ENCODE assay signal across 18 cellular contexts in the genomic region with DNA sequence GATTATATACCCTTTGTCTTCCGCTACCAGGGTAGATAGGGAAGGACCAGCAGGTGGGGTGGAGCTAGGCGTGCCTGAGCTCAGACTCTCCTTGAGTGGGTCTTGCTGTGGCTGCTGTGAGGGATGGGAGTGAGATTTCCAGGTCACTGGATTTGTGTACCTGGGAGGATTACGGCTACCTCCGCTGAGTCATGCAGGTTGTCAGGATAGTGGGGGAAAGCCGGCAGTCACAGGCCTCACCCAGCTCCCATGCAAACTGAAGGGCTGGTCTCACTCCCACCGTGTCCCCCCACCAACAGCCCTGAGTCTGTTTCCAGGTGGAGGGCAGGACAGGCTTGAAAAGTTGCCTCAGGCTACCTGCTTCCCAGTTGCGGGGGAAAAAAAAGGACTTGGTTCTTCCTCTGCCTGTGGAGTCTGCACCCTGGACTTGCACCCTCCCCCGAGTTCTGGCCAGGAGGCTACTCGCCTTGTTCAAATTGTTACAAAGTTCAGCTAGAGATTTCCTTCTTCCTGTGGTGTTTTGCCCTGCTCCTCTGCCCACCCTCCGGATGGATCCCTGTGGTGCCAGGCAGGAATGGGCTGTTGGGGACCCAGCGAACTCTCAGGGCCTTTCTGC.
DNase-seq lines count a peak whose midpoint lies in the region; ATAC-seq, FAIRE-seq and TF ChIP-seq lines count a peak whose summit lies in the region.
"Had no signal": no experiment of that assay in that cellular context is flagged by ENCODE, and none has a peak within 500 bp of the region (broad histone marks: within the 10 kb centered on the region; RNA-seq: fewer than 3 reads in every experiment).

No MANE protein-coding gene starts in this region.

- BruUV-seq in HepG2 (replicated peaks; lab: Mats Ljungman, UMichigan), result no TSS peak

- H2AK5ac ChIP-seq in mesendoderm (ENCODE audit: low read length), result no peak overlapping the region

- CTCF ChIA-PET in HepG2 (lab: Yijun Ruan, JAX; ENCODE audit: low intra/inter-chr PET ratio, low total read pairs), result no interaction called here

- TF ChIP-seq CTCF in HepG2 (CRISPR knock-in tag; IDR thresholded peaks at IDR 0.05) (no peak), right lobe of liver (IDR thresholded peaks at IDR 0.05) (no peak), WERI-Rb-1 (IDR thresholded peaks at IDR 0.05; ENCODE audit: low read depth, low read length) (no peak)

- H3K4me1 ChIP-seq in HepG2 (ENCODE audit: insufficient read depth, low read length) (peaks cover 11% of the 10 kb centered on the region), right lobe of liver (no peaks in the 10 kb centered on the region), mesendoderm (ENCODE audit: control insufficient read depth, low read depth, low read length) (no peaks in the 10 kb centered on the region)
- H3K4me1 ChIP-seq: SJCRH30 had no signal

- ATAC-seq in HepG2, result peak; percentile 61
- no peak for ATAC-seq in right lobe of liver
- ATAC-seq in GM18502 (IDR thresholded peaks at IDR 0.05; ENCODE audit: poor library complexity, unreplicated experiment), result no peak
- ATAC-seq in GM21825 (IDR thresholded peaks at IDR 0.05; ENCODE audit: unreplicated experiment), result no peak
- ATAC-seq: HCT116 had no signal

- H4K20me1 ChIP-seq in HepG2 (ENCODE audit: insufficient read depth, low read length), result no peaks in the 10 kb centered on the region
- H4K20me1 ChIP-seq: BLaER1 had no signal

- no peak overlapping the region for H2BK15ac ChIP-seq in mesendoderm (replicated peaks; ENCODE audit: low read depth)

- H2AFZ ChIP-seq in HepG2 (ENCODE audit: low read length), result no peak overlapping the region

- POLR2A ChIA-PET in HepG2 (lab: Yijun Ruan, JAX), result no interaction called here

- no peaks in the 10 kb centered on the region for H3K36me3 ChIP-seq in HepG2 (replicated peaks in 1 of 2; ENCODE audit: control insufficient read depth in 1 of 2, insufficient read depth in 2 of 2, low read length in 2 of 2)
- no peaks in the 10 kb centered on the region for H3K36me3 ChIP-seq in right lobe of liver
- H3K36me3 ChIP-seq in WERI-Rb-1, result no peaks in the 10 kb centered on the region
- no peaks in the 10 kb centered on the region for H3K36me3 ChIP-seq in mesendoderm (ENCODE audit: control insufficient read depth, insufficient read depth, low read length)
- H3K36me3 ChIP-seq: BLaER1, MG63, SJCRH30 had no signal

- H3K27me3 ChIP-seq in HepG2 (ENCODE audit: control insufficient read depth in 1 of 2, insufficient read depth in 2 of 2, low read length in 2 of 2) (peaks cover 0 to 3% of the 10 kb centered on the region in 2 experiments; a peak in 2 of 5 replicates), right lobe of liver (no peaks in the 10 kb centered on the region), WERI-Rb-1 (ENCODE audit: insufficient read depth, low read depth, severe bottlenecking) (no peaks in the 10 kb centered on the region), mesendoderm (ENCODE audit: insufficient read depth, low read length, poor library complexity) (no peaks in the 10 kb centered on the region)
- H3K27me3 ChIP-seq: BLaER1, MG63, SJCRH30 had no signal

- H3K79me2 ChIP-seq in HepG2 (ENCODE audit: insufficient read depth, low read length), result no peaks in the 10 kb centered on the region
- H3K79me2 ChIP-seq in mesendoderm (ENCODE audit: control insufficient read depth, insufficient read depth, low read length), result no peaks in the 10 kb centered on the region

- DNase-seq in HepG2 (ENCODE audit: low spot score), result no peak
- DNase-seq in right lobe of liver, result no peak
- DNase-seq in WERI-Rb-1, result peak; percentile 19
- DNase-seq in mesendoderm, result no peak
- DNase-seq in DMS114 treated with DMSO at 0.1 percent for 48 hours (lab: John Stamatoyannopoulos, UW; ENCODE audit: unreplicated experiment), result no peak
- no peak for DNase-seq in NCI-H2029 treated with DMSO at 0.1 percent for 48 hours (lab: John Stamatoyannopoulos, UW)
- DNase-seq: CD8-positive, alpha-beta memory T cell; IMR-90; Karpas-422; MG63; NCI-H1092; NCI-H446 treated with DMSO at 0.1 percent for 48 hours; NCI-H748 treated with DMSO at 0.1 percent for 48 hours; SJCRH30 had no signal

- peak overlapping the region in 1 of 3 experiments; percentile 22; a peak in 1 of 6 replicates for H3K4me3 ChIP-seq in HepG2 (replicated peaks in 1 of 3; ENCODE audit: insufficient read depth in 1 of 3, low read depth in 2 of 3, low read length in 3 of 3)
- no peak overlapping the region for H3K4me3 ChIP-seq in right lobe of liver
- H3K4me3 ChIP-seq in WERI-Rb-1 (ENCODE audit: low read depth, low read length), result no peak overlapping the region
- H3K4me3 ChIP-seq in mesendoderm (ENCODE audit: low read length), result no peak overlapping the region
- H3K4me3 ChIP-seq: BLaER1, MG63, SJCRH30 had no signal

- H3K9ac ChIP-seq in HepG2 (ENCODE audit: insufficient read depth, low read depth, low read length) (no peak overlapping the region), mesendoderm (ENCODE audit: low read length) (no peak overlapping the region)
- H3K9ac ChIP-seq: BLaER1 had no signal

- H3K9me3 ChIP-seq in HepG2 (ENCODE audit: low read length), result no peaks in the 10 kb centered on the region
- H3K9me3 ChIP-seq in right lobe of liver, result no peaks in the 10 kb centered on the region
- H3K9me3 ChIP-seq in WERI-Rb-1 (ENCODE audit: severe bottlenecking), result no peaks in the 10 kb centered on the region
- H3K9me3 ChIP-seq: MG63, SJCRH30 had no signal

- no peak overlapping the region for H4K8ac ChIP-seq in mesendoderm (ENCODE audit: low read depth, low read length)

- no peak for TF ChIP-seq POLR2A in HepG2 (IDR thresholded peaks at IDR 0.05; ENCODE audit: insufficient read depth in 1 of 2, low read depth in 2 of 2, low read length in 2 of 2)
- no peak for TF ChIP-seq POLR2A in right lobe of liver (IDR thresholded peaks at IDR 0.05)

- H3K4me2 ChIP-seq in HepG2 (ENCODE audit: low read depth, low read length) (peak overlapping the region; percentile 64), mesendoderm (ENCODE audit: low read length) (no peak overlapping the region)
- H3K4me2 ChIP-seq: BLaER1 had no signal

- 31% methylated on average over 8 of the region's 11 CpGs for WGBS in HepG2 (ENCODE audit: low lambda C conversion rate)
- WGBS in right lobe of liver (ENCODE audit: insufficient coverage, low coverage, low lambda C conversion rate, missing lambda C conversion rate), result 70% methylated on average over 3 of the region's 11 CpGs
- no CpG with 5 or more reads among the region's 11 CpGs for WGBS in mesendoderm (ENCODE audit: extremely low coverage, insufficient coverage, low lambda C conversion rate)

- H3K4ac ChIP-seq in mesendoderm (ENCODE audit: low read depth, low read length), result no peak overlapping the region

- intact Hi-C loops in HepG2 (cut with micrococcal nuclease; ENCODE audit: unreplicated experiment) (no loop called here), right lobe of liver (cut with DNase I) (no loop called here)

- peak overlapping the region; percentile 25 for H3K56ac ChIP-seq in mesendoderm (ENCODE audit: low read length)

- no peak overlapping the region for H3K23ac ChIP-seq in mesendoderm (ENCODE audit: low read length)

- H2BK120ac ChIP-seq in mesendoderm (ENCODE audit: low read depth, low read length), result no peak overlapping the region

- H3K27ac ChIP-seq in HepG2 (ENCODE audit: extremely low read length, insufficient read depth, low read length), result no peak overlapping the region
- no peak overlapping the region for H3K27ac ChIP-seq in right lobe of liver
- no peak overlapping the region for H3K27ac ChIP-seq in WERI-Rb-1
- H3K27ac ChIP-seq in mesendoderm (ENCODE audit: low read depth, low read length), result no peak overlapping the region
- H3K27ac ChIP-seq: BLaER1, SJCRH30 had no signal

- no peak overlapping the region for H4K5ac ChIP-seq in mesendoderm (ENCODE audit: low read length)

- no peak overlapping the region for H3K18ac ChIP-seq in mesendoderm (ENCODE audit: low read length)

- H2BK5ac ChIP-seq in mesendoderm (ENCODE audit: low read length), result no peak overlapping the region

- in situ Hi-C loops in HepG2 (cut with HindIII; ENCODE audit: extremely low pct_ligation_motif_present, low pct_unique_long_range_greater_than_20kb), result no loop called here

- no peak for TF ChIP-seq RAD21 in HepG2 (CRISPR knock-in tag; IDR thresholded peaks at IDR 0.05)

- TF ChIP-seq EP300 in HepG2 (IDR thresholded peaks at IDR 0.05; ENCODE audit: low read depth in 2 of 2, low read length in 2 of 2) (no peak), HepG2 (CRISPR knock-in tag; IDR thresholded peaks at IDR 0.05; ENCODE audit: borderline replicate concordance) (no peak)

- no peaks in the 10 kb centered on the region for H3K79me1 ChIP-seq in mesendoderm (ENCODE audit: low read length)

- FAIRE-seq in HepG2 (lab: Jason Lieb, UNC), result no peak

TF ChIP-seq in HepG2, 621 proteins besides CTCF, POLR2A, EP300 and RAD21 (continues in another document):
- TF ChIP-seq, protein P1, sequence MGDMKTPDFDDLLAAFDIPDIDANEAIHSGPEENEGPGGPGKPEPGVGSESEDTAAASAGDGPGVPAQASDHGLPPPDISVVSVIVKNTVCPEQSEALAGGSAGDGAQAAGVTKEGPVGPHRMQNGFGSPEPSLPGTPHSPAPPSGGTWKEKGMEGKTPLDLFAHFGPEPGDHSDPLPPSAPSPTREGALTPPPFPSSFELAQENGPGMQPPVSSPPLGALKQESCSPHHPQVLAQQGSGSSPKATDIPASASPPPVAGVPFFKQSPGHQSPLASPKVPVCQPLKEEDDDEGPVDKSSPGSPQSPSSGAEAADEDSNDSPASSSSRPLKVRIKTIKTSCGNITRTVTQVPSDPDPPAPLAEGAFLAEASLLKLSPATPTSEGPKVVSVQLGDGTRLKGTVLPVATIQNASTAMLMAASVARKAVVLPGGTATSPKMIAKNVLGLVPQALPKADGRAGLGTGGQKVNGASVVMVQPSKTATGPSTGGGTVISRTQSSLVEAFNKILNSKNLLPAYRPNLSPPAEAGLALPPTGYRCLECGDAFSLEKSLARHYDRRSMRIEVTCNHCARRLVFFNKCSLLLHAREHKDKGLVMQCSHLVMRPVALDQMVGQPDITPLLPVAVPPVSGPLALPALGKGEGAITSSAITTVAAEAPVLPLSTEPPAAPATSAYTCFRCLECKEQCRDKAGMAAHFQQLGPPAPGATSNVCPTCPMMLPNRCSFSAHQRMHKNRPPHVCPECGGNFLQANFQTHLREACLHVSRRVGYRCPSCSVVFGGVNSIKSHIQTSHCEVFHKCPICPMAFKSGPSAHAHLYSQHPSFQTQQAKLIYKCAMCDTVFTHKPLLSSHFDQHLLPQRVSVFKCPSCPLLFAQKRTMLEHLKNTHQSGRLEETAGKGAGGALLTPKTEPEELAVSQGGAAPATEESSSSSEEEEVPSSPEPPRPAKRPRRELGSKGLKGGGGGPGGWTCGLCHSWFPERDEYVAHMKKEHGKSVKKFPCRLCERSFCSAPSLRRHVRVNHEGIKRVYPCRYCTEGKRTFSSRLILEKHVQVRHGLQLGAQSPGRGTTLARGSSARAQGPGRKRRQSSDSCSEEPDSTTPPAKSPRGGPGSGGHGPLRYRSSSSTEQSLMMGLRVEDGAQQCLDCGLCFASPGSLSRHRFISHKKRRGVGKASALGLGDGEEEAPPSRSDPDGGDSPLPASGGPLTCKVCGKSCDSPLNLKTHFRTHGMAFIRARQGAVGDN (CRISPR knock-in tag; IDR thresholded peaks at IDR 0.05), result peak; percentile 8; the same call in 1 of the 2 replicates
- no peak for TF ChIP-seq ZBTB1 (CRISPR knock-in tag; IDR thresholded peaks at IDR 0.05; ENCODE audit: borderline replicate concordance)
- TF ChIP-seq RXRB (CRISPR knock-in tag; IDR thresholded peaks at IDR 0.05; ENCODE audit: borderline replicate concordance), result 0 out of 2 replicates have a peak, but pooled peaks have one; percentile 19
